ENCODE assay signal across 8 cellular contexts in the genomic region with DNA sequence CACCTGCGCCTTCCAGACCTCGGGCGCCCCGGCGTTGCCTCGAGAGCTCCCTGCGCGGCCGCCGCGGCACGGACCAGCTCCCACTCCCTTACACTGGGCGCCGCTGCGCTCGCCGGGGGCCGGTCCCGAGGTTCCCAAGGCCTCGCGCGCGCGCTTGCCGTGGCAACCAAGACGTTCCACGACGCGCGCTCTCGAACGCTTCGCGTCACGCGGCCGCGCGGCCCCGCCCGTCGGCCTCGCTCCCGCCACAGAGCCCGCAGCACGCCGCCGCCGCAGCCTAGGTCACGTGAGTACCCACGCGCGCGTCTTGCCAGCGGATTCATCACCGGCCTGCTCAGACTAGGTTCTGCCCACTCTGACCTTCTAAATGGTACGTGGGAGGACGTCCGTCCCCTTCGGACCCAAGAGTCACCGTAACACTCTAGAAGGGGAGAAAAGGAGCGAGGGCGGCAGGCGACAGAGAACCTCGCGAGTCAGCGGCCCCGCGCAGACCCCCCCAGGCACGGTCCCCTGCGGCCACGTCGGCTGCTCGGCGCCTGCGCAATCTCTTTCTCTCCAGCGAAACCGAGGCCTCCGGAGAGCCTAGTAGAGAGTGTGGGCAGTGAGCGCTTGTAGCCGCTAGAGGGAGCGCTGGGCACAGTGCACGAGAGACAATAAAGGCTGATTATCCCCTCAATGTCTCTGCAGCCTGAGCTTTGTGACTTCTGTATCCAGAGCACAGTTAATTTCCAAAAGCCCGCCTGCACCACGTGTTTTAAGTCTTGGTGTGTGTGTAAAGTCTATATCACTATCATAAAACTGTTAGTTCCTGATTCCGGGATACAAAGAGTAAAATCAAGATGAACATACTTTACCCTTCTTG. TPM values are rescaled to one million over a fixed set of nuclear protein-coding genes. Genes with fewer than 3 reads are reported as not detected.
DNase-seq lines count a peak whose midpoint lies in the region; ATAC-seq and TF ChIP-seq lines count a peak whose summit lies in the region.

A gene with protein sequence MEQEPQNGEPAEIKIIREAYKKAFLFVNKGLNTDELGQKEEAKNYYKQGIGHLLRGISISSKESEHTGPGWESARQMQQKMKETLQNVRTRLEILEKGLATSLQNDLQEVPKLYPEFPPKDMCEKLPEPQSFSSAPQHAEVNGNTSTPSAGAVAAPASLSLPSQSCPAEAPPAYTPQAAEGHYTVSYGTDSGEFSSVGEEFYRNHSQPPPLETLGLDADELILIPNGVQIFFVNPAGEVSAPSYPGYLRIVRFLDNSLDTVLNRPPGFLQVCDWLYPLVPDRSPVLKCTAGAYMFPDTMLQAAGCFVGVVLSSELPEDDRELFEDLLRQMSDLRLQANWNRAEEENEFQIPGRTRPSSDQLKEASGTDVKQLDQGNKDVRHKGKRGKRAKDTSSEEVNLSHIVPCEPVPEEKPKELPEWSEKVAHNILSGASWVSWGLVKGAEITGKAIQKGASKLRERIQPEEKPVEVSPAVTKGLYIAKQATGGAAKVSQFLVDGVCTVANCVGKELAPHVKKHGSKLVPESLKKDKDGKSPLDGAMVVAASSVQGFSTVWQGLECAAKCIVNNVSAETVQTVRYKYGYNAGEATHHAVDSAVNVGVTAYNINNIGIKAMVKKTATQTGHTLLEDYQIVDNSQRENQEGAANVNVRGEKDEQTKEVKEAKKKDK (minus strand): TSS at position 173 of the 862 bp plus-strand sequence. CDS start 10,564 bp downstream, outside the sequence.

- peak in 1 of 4 donors; percentile 33 for TF ChIP-seq EP300 in upper lobe of left lung (IDR thresholded peaks at IDR 0.05)

- peaks cover 53% of the 10 kb centered on the region for H3K4me1 ChIP-seq in left ventricle myocardium inferior
- peaks cover 10 to 32% (median 22%) of the 10 kb centered on the region in 4 donors for H3K4me1 ChIP-seq in upper lobe of left lung

- ATAC-seq in HG02840 (IDR thresholded peaks at IDR 0.05; ENCODE audit: low FRiP score, unreplicated experiment) (peak; percentile 95), upper lobe of left lung (ENCODE audit: low FRiP score in 2 of 2) (peak; percentile 96 to 98)

- peak in 3 of 4 donors; percentile 36 to 90 (median 87) for TF ChIP-seq POLR2A in upper lobe of left lung (IDR thresholded peaks at IDR 0.05)

- intact Hi-C loops in left ventricle myocardium inferior (cut with micrococcal nuclease) = no loop called here
- intact Hi-C loops in posterior vena cava (cut with DNase I) = no loop called here

- peak; percentile 95 for TF ChIP-seq CTCF in GM12874 (IDR thresholded peaks at IDR 0.05; ENCODE audit: insufficient read depth, low read depth, low read length)
- peak; percentile 99 for TF ChIP-seq CTCF in left ventricle myocardium inferior (IDR thresholded peaks at IDR 0.05; ENCODE audit: borderline replicate concordance)
- peak; percentile 92 to 96 (median 94) for TF ChIP-seq CTCF in upper lobe of left lung (IDR thresholded peaks at IDR 0.05)

- H3K4me3 ChIP-seq in left ventricle myocardium inferior (peak within 1 kb of the TSS; percentile 81), upper lobe of left lung (peak within 1 kb of the TSS; percentile 68 to 88 (median 78))

- H3K27ac ChIP-seq in angular gyrus (ENCODE audit: low read depth, low read length) = peak within 1 kb of the TSS; percentile 99
- peak within 1 kb of the TSS; percentile 98 for H3K27ac ChIP-seq in left ventricle myocardium inferior (replicated peaks)
- peak within 1 kb of the TSS; percentile 97 to 100 (median 98) for H3K27ac ChIP-seq in upper lobe of left lung

- H3K9me3 ChIP-seq in left ventricle myocardium inferior (replicated peaks) (no peaks in the 10 kb centered on the region), upper lobe of left lung (no peaks in the 10 kb centered on the region)

- no peaks in the 10 kb centered on the region for H3K27me3 ChIP-seq in left ventricle myocardium inferior (ENCODE audit: low read depth)
- H3K27me3 ChIP-seq in upper lobe of left lung = no peaks in the 10 kb centered on the region

- 1 to 5% methylated on average over 4 to 21 of the region's 86 CpGs for WGBS in upper lobe of left lung, 2 donors

- DNase-seq in NCI-H146 treated with DMSO at 0.1 percent for 48 hours (lab: John Stamatoyannopoulos, UW; ENCODE audit: unreplicated experiment) (peak; percentile 92), T-helper 2 cell (peak; percentile 42 to 86 (median 75)), left ventricle myocardium inferior (peak; percentile 93), posterior vena cava (ENCODE audit: low spot score) (peak; percentile 98), upper lobe of left lung (peak; percentile 95 to 98)

- no peaks in the 10 kb centered on the region for H3K36me3 ChIP-seq in left ventricle myocardium inferior
- no peaks in the 10 kb centered on the region for H3K36me3 ChIP-seq in upper lobe of left lung

RNA-seq across cellular contexts. Expression of the gene that starts here (rescaled TPM):
- total RNA-seq in left ventricle myocardium inferior (32.7 TPM), posterior vena cava (10 to 100 TPM; 77.4 to 85.0 TPM), upper lobe of left lung (10 to 100 TPM; 30.4 to 86.7 (median 47.9) TPM)

Comparison
In these comparisons a context has a peak if more than half of its experiments do, and no peak if none do; other contexts are left out.
1. Peak in every context shown above with its lines: DNase-seq, ATAC-seq, H3K4me3 ChIP-seq and H3K27ac ChIP-seq.